Comparison of ENCODE assay signal across 11 cellular contexts in the genomic region with DNA sequence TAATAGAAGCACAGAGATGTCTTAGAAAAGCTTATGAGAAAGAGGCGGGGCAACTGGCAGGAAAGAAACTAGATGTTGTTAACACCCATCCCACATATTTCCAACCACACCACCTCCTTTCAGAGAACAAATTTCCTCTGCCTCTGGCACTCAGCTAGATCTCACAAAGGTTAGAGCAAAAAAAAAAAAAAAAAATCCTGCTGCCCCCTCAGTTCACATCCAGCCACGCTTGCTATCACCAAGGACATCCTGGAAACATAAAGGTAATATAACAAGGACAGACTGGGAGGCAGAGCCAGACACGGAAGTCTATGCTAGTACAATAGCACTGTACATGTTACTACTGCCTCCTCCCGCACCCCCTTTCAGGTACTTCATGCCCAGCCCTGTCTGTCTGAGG.
A peak's percentile ranks its signal among the peaks of the same experiment; 100 is the strongest.
DNase-seq lines count a peak whose midpoint lies in the region; TF ChIP-seq lines count a peak whose summit lies in the region.
"Had no signal": no experiment of that assay in that cellular context is flagged by ENCODE, and none has a peak within 500 bp of the region (broad histone marks: within the 10 kb centered on the region; RNA-seq: fewer than 3 reads in every experiment).

No MANE protein-coding gene starts in this region.

- no peak overlapping the region for H3K27ac ChIP-seq in ovary
- H3K27ac ChIP-seq: adrenal gland had no signal

- WGBS in ovary, 3 donors, result 67 to 77% (median 76%) methylated on average over 4 of the region's 4 CpGs

- no peaks in the 10 kb centered on the region for H3K27me3 ChIP-seq in ovary
- H3K27me3 ChIP-seq: adrenal gland had no signal

- DNase-seq in HuH-7 (ENCODE audit: low spot score) (peak; percentile 44), NCI-H345 treated with DMSO at 0.1 percent for 48 hours (lab: John Stamatoyannopoulos, UW; ENCODE audit: unreplicated experiment) (no peak), cerebellum (ENCODE audit: low spot score) (no peak), NCI-H524 treated with DMSO at 0.1 percent for 48 hours (lab: John Stamatoyannopoulos, UW) (no peak), ovary (no peak)
- DNase-seq in activated naive CD4-positive, alpha-beta T cell treated with Interleukin-2 at 50 U/mL for 16 hours, result peak; percentile 56
- DNase-seq in stimulated activated CD4-positive, alpha-beta T cell treated with anti-CD3 and anti-CD28 coated beads, Interleukin-1b, Interleukin-23, amount 100 ng/mL, for 48 hours, result peak; percentile 34
- DNase-seq: adrenal gland, NCI-H1694 had no signal

- H3K4me3 ChIP-seq in GM08714 (ENCODE audit: low read length) (peak overlapping the region; percentile 46; the same call in 1 of the 2 replicates), ovary (no peak overlapping the region)
- H3K4me3 ChIP-seq: adrenal gland, skin epidermis had no signal

- no peaks in the 10 kb centered on the region for H3K9me3 ChIP-seq in ovary
- H3K9me3 ChIP-seq: adrenal gland had no signal

- intact Hi-C loops in ovary (cut with DNase I), result no loop called here

- TF ChIP-seq CTCF in ovary (IDR thresholded peaks at IDR 0.05), result no peak

- no peaks in the 10 kb centered on the region for H3K36me3 ChIP-seq in ovary
- H3K36me3 ChIP-seq: adrenal gland had no signal

- no peak for TF ChIP-seq POLR2A in ovary (IDR thresholded peaks at IDR 0.05)

- no peaks in the 10 kb centered on the region for H3K4me1 ChIP-seq in ovary (ENCODE audit: insufficient read depth)
- H3K4me1 ChIP-seq: adrenal gland had no signal

- no peak for TF ChIP-seq EP300 in ovary (IDR thresholded peaks at IDR 0.05)

Comparison
In these comparisons a context has a peak if more than half of its experiments do, and no peak if none do; other contexts are left out.
1. DNase-seq: peak in HuH-7 (single experiment), activated naive CD4-positive, alpha-beta T cell treated with Interleukin-2 at 50 U/mL for 16 hours (single experiment) and stimulated activated CD4-positive, alpha-beta T cell treated with anti-CD3 and anti-CD28 coated beads, Interleukin-1b, Interleukin-23, amount 100 ng/mL, for 48 hours (single experiment); none in NCI-H345 treated with DMSO at 0.1 percent for 48 hours (single experiment), cerebellum (single experiment), NCI-H524 treated with DMSO at 0.1 percent for 48 hours (single experiment) and ovary (0 of 5).